Comparison of ENCODE assay signal across 33 cellular contexts in the genomic region with DNA sequence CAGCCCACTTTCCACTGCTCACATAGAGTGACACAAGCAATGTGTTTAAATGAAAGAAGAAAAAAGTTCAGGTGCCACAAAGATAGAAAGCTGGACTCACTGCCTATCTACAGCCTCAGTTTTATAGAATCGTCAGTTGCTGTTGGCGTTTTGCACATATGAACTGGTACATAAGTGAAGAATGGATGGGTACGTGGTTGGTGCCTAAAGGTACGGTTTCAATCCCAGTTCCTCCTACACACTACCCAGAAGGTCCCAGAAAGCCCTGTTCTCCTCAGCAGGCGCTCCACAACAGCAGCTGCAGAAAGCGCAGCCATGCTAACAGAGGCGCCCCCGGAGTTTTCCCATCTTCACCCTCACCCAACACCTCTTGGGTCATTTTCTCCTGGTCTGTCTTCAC.
"Had no signal": no experiment of that assay in that cellular context is flagged by ENCODE, and none has a peak within 500 bp of the region (broad histone marks: within the 10 kb centered on the region; RNA-seq: fewer than 3 reads in every experiment).

No MANE protein-coding gene starts in this region.

- FAIRE-seq: astrocyte, RCC 7860, TTC549 had no signal

- H3K9me3 ChIP-seq: adrenal gland, body of pancreas, breast epithelium, MG63, SJCRH30 had no signal

- H3K27ac ChIP-seq: adrenal gland, body of pancreas, breast epithelium, RWPE1, SJCRH30, SK-N-MC had no signal

- H3K27me3 ChIP-seq: body of pancreas, MG63, SJCRH30 had no signal

- H3K4me3 ChIP-seq: adrenal gland, body of pancreas, breast epithelium, MG63, SJCRH30, SK-N-MC had no signal

- DNase-seq: activated CD4-positive, alpha-beta T cell treated with anti-CD3 and anti-CD28 coated beads, Interleukin-2, amount 10 ng/mL, durations not matched to agents 24 days and 14 days; activated CD4-positive, alpha-beta T cell treated with anti-CD3 and anti-CD28 coated beads, Interleukin-2, amount 50 U/mL, for 4 hours; activated CD8-positive, alpha-beta T cell treated with anti-CD3 and anti-CD28 coated beads for 36 hours; activated effector memory CD4-positive, alpha-beta T cell treated with anti-CD3 and anti-CD28 coated beads, Interleukin-2, amount 50 U/mL, for 16 hours; activated naive CD4-positive, alpha-beta T cell; activated T-cell treated with anti-CD3 and anti-CD28 coated beads, Interleukin-2, amount 50 U/mL, for 1 hour; activated T-cell treated with anti-CD3 and anti-CD28 coated beads, Interleukin-2, amount 50 U/mL, for 72 hours; adrenal gland; body of pancreas; Kasumi-1; KG1; MG63; NCI-H1048; NCI-H1105 treated with DMSO at 0.1 percent for 48 hours; NCI-H1436; NCI-H1694; NCI-H1930; NCI-H2081 treated with DMSO at 0.1 percent for 48 hours; NCI-H226; NCI-H446 treated with DMSO at 0.1 percent for 48 hours; NCI-H524; PC-3; SHP77; SJCRH30; T1000 had no signal

- H3K4me1 ChIP-seq: adrenal gland, body of pancreas, breast epithelium, SJCRH30 had no signal

- H3K36me3 ChIP-seq: adrenal gland, breast epithelium, MG63, SJCRH30 had no signal

- ATAC-seq: activated CD8-positive, alpha-beta T cell treated with anti-CD3 and anti-CD28 coated beads for 36 hours; activated naive CD4-positive, alpha-beta T cell treated with anti-CD3 and anti-CD28 coated beads, Interleukin-2, amount 50 U/mL, for 72 hours; activated T-cell treated with anti-CD3 and anti-CD28 coated beads, Interleukin-2, amount 50 U/mL, for 72 hours; activated T-helper 17 cell treated with anti-CD3 and anti-CD28 coated beads, Interleukin-2, amount 50 U/mL, for 72 hours; body of pancreas; PC-3 had no signal
